ENCODE assay signal across 9 cellular contexts in genomic region chr6:52162940-52163908, GRCh38. TPM values are rescaled to one million over a fixed set of nuclear protein-coding genes. Genes with fewer than 3 reads are reported as not detected.
DNase-seq lines count a peak whose midpoint lies in the region; ATAC-seq and TF ChIP-seq lines count a peak whose summit lies in the region.
"Had no signal": no experiment of that assay in that cellular context is flagged by ENCODE, and none has a peak within 500 bp of the region (broad histone marks: within the 10 kb centered on the region; RNA-seq: fewer than 3 reads in every experiment).

No MANE protein-coding gene starts in this region.

- H2BK15ac ChIP-seq in IMR-90 (ENCODE audit: low read depth, low read length) = no peak overlapping the region

- no peak overlapping the region for H3K4me3 ChIP-seq in IMR-90 (ENCODE audit: insufficient read depth, low read depth, low read length)
- no peak overlapping the region for H3K4me3 ChIP-seq in SU-DHL-6 (ENCODE audit: insufficient read depth, low read length, poor library complexity, severe bottlenecking)
- no peak overlapping the region for H3K4me3 ChIP-seq in thyroid gland (replicated peaks in 1 of 3)
- H3K4me3 ChIP-seq: BLaER1 treated with 17β-estradiol and CSF1 and Interleukin-3, amounts not matched to agents 10 nM and 100 nM had no signal

- peak; percentile 71 for TF ChIP-seq RAD21 in IMR-90 (IDR thresholded peaks at IDR 0.05; ENCODE audit: low read length)

- H3K4me1 ChIP-seq in IMR-90 (ENCODE audit: control insufficient read depth, insufficient read depth, low read length) = no peaks in the 10 kb centered on the region
- no peaks in the 10 kb centered on the region for H3K4me1 ChIP-seq in foreskin keratinocyte
- H3K4me1 ChIP-seq in thyroid gland = no peaks in the 10 kb centered on the region
- H3K4me1 ChIP-seq: BLaER1 treated with 17β-estradiol and CSF1 and Interleukin-3, amounts not matched to agents 10 nM and 100 nM had no signal

- H3K4me2 ChIP-seq in IMR-90 (ENCODE audit: low read depth, low read length) (no peak overlapping the region), SU-DHL-6 (ENCODE audit: low read depth, low read length, poor library complexity, severe bottlenecking) (no peak overlapping the region)
- H3K4me2 ChIP-seq: BLaER1 treated with 17β-estradiol and CSF1 and Interleukin-3, amounts not matched to agents 10 nM and 100 nM had no signal

- H3K23ac ChIP-seq in IMR-90 (ENCODE audit: low read depth, low read length) = no peak overlapping the region

- CTCF ChIA-PET in IMR-90 (lab: Yijun Ruan, JAX) = interaction anchor here (0.6 to 1.7 kb wide), 4 partner anchors 8 to 102 kb away, joined by 3 to 4 read pairs (median 3); no protein-coding TSS in a partner anchor

- no peaks in the 10 kb centered on the region for H3K79me2 ChIP-seq in SU-DHL-6 (ENCODE audit: insufficient read depth, low read length)

- H3K56ac ChIP-seq in IMR-90 (ENCODE audit: extremely low read depth, insufficient read depth, low read length) = no peak overlapping the region; the same call in 1 of the 2 replicates

- DNase-seq in NCI-H1694 treated with DMSO at 0.1 percent for 48 hours (lab: John Stamatoyannopoulos, UW) (peak; percentile 3), NCI-H1694 (lab: John Stamatoyannopoulos, UW) (no peak), IMR-90 (peak; percentile 30), foreskin keratinocyte (peak in 1 of 2 donors; percentile 44), thyroid gland (no peak), nucleus accumbens (lab: John Stamatoyannopoulos, UW) (no peak)

- no peak overlapping the region for H3K4ac ChIP-seq in IMR-90 (ENCODE audit: low read depth, low read length)

- no peak overlapping the region for H2BK5ac ChIP-seq in IMR-90 (ENCODE audit: low read depth, low read length, poor library complexity, severe bottlenecking)

- ATAC-seq in GM19463 (IDR thresholded peaks at IDR 0.05; ENCODE audit: unreplicated experiment) = peak; percentile 39
- ATAC-seq in IMR-90 (ENCODE audit: low read depth) = peak; percentile 53; the same call in 1 of the 2 replicates
- peak; percentile 77 for ATAC-seq in foreskin keratinocyte

- no TSS peak for BruUV-seq in IMR-90 (replicated peaks; lab: Mats Ljungman, UMichigan)

- no peak overlapping the region for H3K14ac ChIP-seq in IMR-90 (replicated peaks; ENCODE audit: low read depth, low read length)

- H3K36me3 ChIP-seq in IMR-90 (ENCODE audit: control insufficient read depth, insufficient read depth, low read length) (no peaks in the 10 kb centered on the region), SU-DHL-6 (ENCODE audit: low read length) (no peaks in the 10 kb centered on the region), thyroid gland (no peaks in the 10 kb centered on the region)
- H3K36me3 ChIP-seq: BLaER1 treated with 17β-estradiol and CSF1 and Interleukin-3, amounts not matched to agents 10 nM and 100 nM had no signal

- no peaks in the 10 kb centered on the region for H3K9me2 ChIP-seq in SU-DHL-6 (replicated peaks; ENCODE audit: insufficient read depth, low read length)

- no peak overlapping the region for H3K18ac ChIP-seq in IMR-90 (ENCODE audit: low read depth, low read length)

- no peaks in the 10 kb centered on the region for H3F3A ChIP-seq in SU-DHL-6 (ENCODE audit: insufficient read depth)

- no peaks in the 10 kb centered on the region for H3K79me1 ChIP-seq in IMR-90 (ENCODE audit: low read depth in 1 of 2, low read length in 2 of 2)

- POLR2A ChIA-PET in IMR-90 (lab: Charles Lee; ENCODE audit: unreplicated experiment) = no interaction called here

- WGBS in IMR-90 (ENCODE audit: extremely low coverage in 2 of 2, insufficient read length in 1 of 2), 2 experiments = 60% methylated on average over 1 of the region's 4 CpGs; no CpG with 5 or more reads in 1 of the 2 experiments
- 64 to 66% methylated on average over 4 of the region's 4 CpGs for WGBS in thyroid gland, 2 donors

- H2BK120ac ChIP-seq in IMR-90 (ENCODE audit: low read depth, low read length) = no peak overlapping the region

- H2AK9ac ChIP-seq in IMR-90 (replicated peaks; ENCODE audit: low read depth, low read length, poor library complexity) = no peak overlapping the region

- H3K9ac ChIP-seq in IMR-90 (ENCODE audit: low read depth, low read length) (no peak overlapping the region), SU-DHL-6 (ENCODE audit: low read length) (no peak overlapping the region)
- H3K9ac ChIP-seq: BLaER1 treated with 17β-estradiol and CSF1 and Interleukin-3, amounts not matched to agents 10 nM and 100 nM had no signal

- no peak overlapping the region for H4K5ac ChIP-seq in IMR-90 (ENCODE audit: low read depth, low read length)

- dilution Hi-C loops in IMR-90 (cut with HindIII; ENCODE audit: low sequenced_read_pairs, unreplicated experiment) = no loop called here

- H2AFZ ChIP-seq in IMR-90 (replicated peaks; ENCODE audit: low read length, poor library complexity) (no peak overlapping the region), SU-DHL-6 (ENCODE audit: low read depth, low read length, severe bottlenecking) (no peak overlapping the region)

- no peak overlapping the region for H2AK5ac ChIP-seq in IMR-90 (ENCODE audit: low read depth, low read length)

- H3K27ac ChIP-seq in IMR-90 (ENCODE audit: insufficient read depth, low read length) (no peak overlapping the region), SU-DHL-6 (ENCODE audit: low read depth, low read length) (no peak overlapping the region), foreskin keratinocyte (no peak overlapping the region), thyroid gland (no peak overlapping the region)
- H3K27ac ChIP-seq: BLaER1 treated with 17β-estradiol and CSF1 and Interleukin-3, amounts not matched to agents 10 nM and 100 nM had no signal

- H3K9me3 ChIP-seq in IMR-90 (ENCODE audit: control insufficient read depth, insufficient read depth, low read length) (no peaks in the 10 kb centered on the region), SU-DHL-6 (ENCODE audit: insufficient read depth, low read length) (peaks cover 7% of the 10 kb centered on the region; the same call in 1 of the 2 replicates), thyroid gland (no peaks in the 10 kb centered on the region)

- no peaks in the 10 kb centered on the region; the same call in 1 of the 2 replicates for H3K27me3 ChIP-seq in IMR-90 (ENCODE audit: control insufficient read depth, insufficient read depth, low read length)
- no peaks in the 10 kb centered on the region for H3K27me3 ChIP-seq in SU-DHL-6 (ENCODE audit: low read length)
- peaks cover 6% of the 10 kb centered on the region for H3K27me3 ChIP-seq in foreskin keratinocyte
- H3K27me3 ChIP-seq in thyroid gland = no peaks in the 10 kb centered on the region
- H3K27me3 ChIP-seq: BLaER1 treated with 17β-estradiol and CSF1 and Interleukin-3, amounts not matched to agents 10 nM and 100 nM had no signal

- H2BK20ac ChIP-seq in IMR-90 (ENCODE audit: low read depth, low read length) = no peak overlapping the region

- in situ Hi-C loops in IMR-90 (cut with MboI; ENCODE audit: low sequenced_read_pairs) = loop anchor here (5.0 to 10.0 kb wide), 2 partner anchors 99 to 232 kb away; no protein-coding TSS in a partner anchor

- TF ChIP-seq CTCF in IMR-90 (conservative IDR thresholded peaks at IDR 0.05; ENCODE audit: low read depth, low read length) (peak; percentile 72), SU-DHL-6 (IDR thresholded peaks at IDR 0.05; ENCODE audit: insufficient read depth, low read length, poor library complexity, severe bottlenecking) (peak; percentile 63), foreskin keratinocyte (conservative IDR thresholded peaks at IDR 0.05) (peak; percentile 94), thyroid gland (IDR thresholded peaks at IDR 0.05) (peak; percentile 40 to 97 (median 81))

- intact Hi-C loops in IMR-90 (cut with micrococcal nuclease) = loop anchor here (1.0 to 2.0 kb wide), 3 partner anchors 100 to 500 kb away; no protein-coding TSS in a partner anchor
- intact Hi-C loops in thyroid gland (cut with DNase I) = loop anchor here (5.0 kb wide), 1 partner anchor 104 kb away; no protein-coding TSS in a partner anchor

- TF ChIP-seq POLR2A in IMR-90 (IDR thresholded peaks at IDR 0.05; ENCODE audit: low read depth, low read length) (no peak), thyroid gland (IDR thresholded peaks at IDR 0.05) (no peak)

- H4K8ac ChIP-seq in IMR-90 (ENCODE audit: low read depth in 2 of 2, low read length in 2 of 2) = no peak overlapping the region

- H3K9me1 ChIP-seq in IMR-90 (ENCODE audit: insufficient read depth, low read length) = no peaks in the 10 kb centered on the region

- no peak overlapping the region for H4K91ac ChIP-seq in IMR-90 (ENCODE audit: insufficient read depth, low read depth, low read length)

- no peaks in the 10 kb centered on the region for H4K20me1 ChIP-seq in IMR-90 (ENCODE audit: insufficient read depth, low read length)
- no peaks in the 10 kb centered on the region for H4K20me1 ChIP-seq in SU-DHL-6 (ENCODE audit: low read depth, low read length)
- H4K20me1 ChIP-seq: BLaER1 treated with 17β-estradiol and CSF1 and Interleukin-3, amounts not matched to agents 10 nM and 100 nM had no signal

TF ChIP-seq in IMR-90, 13 proteins besides CTCF, POLR2A, EP300 and RAD21:
- TF ChIP-seq SMC3 (IDR thresholded peaks at IDR 0.05; ENCODE audit: low read depth, low read length) (peak; percentile 57), CEBPB (IDR thresholded peaks at IDR 0.05; ENCODE audit: low read depth, low read length) (peak; percentile 78), MAZ (IDR thresholded peaks at IDR 0.05; ENCODE audit: borderline replicate concordance, low read depth, low read length) (no peak), ELK1 (IDR thresholded peaks at IDR 0.05; ENCODE audit: borderline replicate concordance, low read depth, low read length) (no peak), BHLHE40 (IDR thresholded peaks at IDR 0.05; ENCODE audit: low read depth, low read length) (no peak), MXI1 (IDR thresholded peaks at IDR 0.05; ENCODE audit: borderline replicate concordance, low read depth, low read length) (no peak), CHD1 (IDR thresholded peaks at IDR 0.05; ENCODE audit: low read depth, low read length) (no peak), FOS (IDR thresholded peaks at IDR 0.05; ENCODE audit: low read depth, low read length) (no peak)

RNA-seq across cellular contexts. Expression of gene IL17A, which starts 23.0 kb away (rescaled TPM):
- not detected in 2 replicates for total RNA-seq in IMR-90 (2012; rRNA removed)
- not detected in 2 replicates for polyA plus RNA-seq in IMR-90 (2012; rRNA removed)
- polyA plus RNA-seq in IMR-90 (2012; cell fraction: cytosol; rRNA removed) = not detected in 2 replicates
- not detected in 2 replicates for polyA plus RNA-seq in IMR-90 (2012; cell fraction: nucleus; rRNA removed; ENCODE audit: low replicate concordance)
- total RNA-seq in foreskin keratinocyte = not detected in 2 replicates
- polyA plus RNA-seq in foreskin keratinocyte = not detected in 2 replicates
- not detected for total RNA-seq in thyroid gland

Comparison
In these comparisons a context has a peak if more than half of its experiments do, and no peak if none do; other contexts are left out.
1. DNase-seq: peak in NCI-H1694 treated with DMSO at 0.1 percent for 48 hours (single experiment) and IMR-90 (single experiment); none in NCI-H1694 (single experiment), thyroid gland (0 of 2) and nucleus accumbens (0 of 56).
2. Peak in every context shown above with its lines, with median percentiles within 50 percentile points of each other: ATAC-seq and CTCF ChIP-seq.